9 cellular contexts compared by ENCODE assay signal in the genomic region with DNA sequence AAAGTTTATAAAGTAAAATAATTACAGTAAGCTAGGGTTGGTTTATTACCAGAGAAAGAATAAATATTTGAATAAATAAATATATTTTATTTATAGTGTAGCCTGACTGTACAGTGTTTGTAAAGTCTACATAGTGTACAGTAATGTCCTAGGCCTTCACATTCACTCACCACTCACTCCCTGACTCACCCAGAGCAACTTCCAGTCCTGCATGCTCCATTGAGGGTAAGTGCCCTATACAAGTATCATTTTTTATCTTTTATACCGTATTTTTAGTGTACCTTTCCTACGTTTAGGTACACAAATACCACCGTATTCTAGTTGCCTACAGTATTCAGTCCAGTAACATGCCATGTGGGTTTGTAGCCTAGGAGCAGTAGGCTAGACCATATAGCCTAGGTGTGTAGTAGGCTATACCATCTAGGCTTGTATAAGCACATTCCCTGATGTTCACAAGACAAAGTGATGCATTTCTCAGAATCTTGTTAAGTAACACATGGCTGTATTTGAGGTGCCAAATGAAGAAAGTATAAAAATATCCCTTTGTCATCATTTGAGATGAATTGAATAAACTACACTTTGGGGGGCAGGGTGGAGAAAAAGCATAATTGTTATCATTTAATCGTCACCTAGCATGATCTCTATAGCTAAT. TPM values are rescaled to one million over a fixed set of nuclear protein-coding genes. Genes with fewer than 3 reads are reported as not detected.
DNase-seq lines count a peak whose midpoint lies in the region; ATAC-seq and TF ChIP-seq lines count a peak whose summit lies in the region.
"Had no signal": no experiment of that assay in that cellular context is flagged by ENCODE, and none has a peak within 500 bp of the region (broad histone marks: within the 10 kb centered on the region; RNA-seq: fewer than 3 reads in every experiment).

No MANE protein-coding gene starts in this region.

- DNase-seq in activated naive CD4-positive, alpha-beta T cell treated with anti-CD3 and anti-CD28 coated beads, Interleukin-2, amount 10 ng/mL, durations not matched to agents 7 days and 5 days, result no peak
- no peak for DNase-seq in activated naive CD4-positive, alpha-beta T cell treated with Interleukin-2 at 50 U/mL for 16 hours
- no peak for DNase-seq in activated naive CD8-positive, alpha-beta T cell treated with anti-CD3 and anti-CD28 coated beads, Interleukin-2, amount 10 ng/mL, durations not matched to agents 7 days and 5 days
- DNase-seq in kidney glomerular epithelial cell (lab: John Stamatoyannopoulos, UW) (peak; percentile 13), transverse colon (no peak), NCI-H146 treated with DMSO at 0.1 percent for 48 hours (lab: John Stamatoyannopoulos, UW; ENCODE audit: unreplicated experiment) (no peak)
- DNase-seq in effector CD8-positive, alpha-beta T cell (lab: John Stamatoyannopoulos, UW), result no peak

- TF ChIP-seq CTCF in transverse colon (IDR thresholded peaks at IDR 0.05), result no peak

- H3K4me1 ChIP-seq in transverse colon, result peaks cover 7 to 14% (median 9%) of the 10 kb centered on the region in 4 donors
- H3K4me1 ChIP-seq: pancreas had no signal

- no peak for TF ChIP-seq EP300 in transverse colon (IDR thresholded peaks at IDR 0.05; ENCODE audit: low read depth)

- no peak overlapping the region for H3K27ac Mint-ChIP-seq in activated naive CD4-positive, alpha-beta T cell treated with anti-CD3 and anti-CD28 coated beads, Interleukin-2, amount 10 ng/mL, durations not matched to agents 7 days and 5 days
- no peak overlapping the region for H3K27ac Mint-ChIP-seq in activated naive CD8-positive, alpha-beta T cell treated with anti-CD3 and anti-CD28 coated beads, Interleukin-2, amount 10 ng/mL, durations not matched to agents 7 days and 5 days

- TF ChIP-seq POLR2A in transverse colon (IDR thresholded peaks at IDR 0.05), result no peak

- peaks cover 6% of the 10 kb centered on the region for H3K4me1 Mint-ChIP-seq in activated naive CD4-positive, alpha-beta T cell treated with anti-CD3 and anti-CD28 coated beads, Interleukin-2, amount 10 ng/mL, durations not matched to agents 7 days and 5 days
- H3K4me1 Mint-ChIP-seq in activated naive CD8-positive, alpha-beta T cell treated with anti-CD3 and anti-CD28 coated beads, Interleukin-2, amount 10 ng/mL, durations not matched to agents 7 days and 5 days, result peaks cover 2% of the 10 kb centered on the region

- POLR2A ChIA-PET in activated naive CD8-positive, alpha-beta T cell treated with anti-CD3 and anti-CD28 coated beads, Interleukin-2, amount 10 ng/mL, durations not matched to agents 7 days and 5 days (lab: Charles Lee), result no interaction called here

- H3K4me3 Mint-ChIP-seq in activated naive CD4-positive, alpha-beta T cell treated with anti-CD3 and anti-CD28 coated beads, Interleukin-2, amount 10 ng/mL, durations not matched to agents 7 days and 5 days, result peak overlapping the region; percentile 61
- H3K4me3 Mint-ChIP-seq in activated naive CD8-positive, alpha-beta T cell treated with anti-CD3 and anti-CD28 coated beads, Interleukin-2, amount 10 ng/mL, durations not matched to agents 7 days and 5 days, result peak overlapping the region; percentile 85

- in situ Hi-C loops in transverse colon (cut with MboI; ENCODE audit: low pct_ligation_motif_present in 1 of 4, low pct_unique_long_range_greater_than_20kb in 1 of 4, low sequenced_read_pairs in 3 of 4), result loop anchor here (10.0 to 25.0 kb wide), 3 partner anchors 80 to 323 kb away; no protein-coding TSS in a partner anchor

- no peak overlapping the region for H3K27ac ChIP-seq in transverse colon

- H3K36me3 ChIP-seq in transverse colon, result no peaks in the 10 kb centered on the region
- H3K36me3 ChIP-seq: pancreas had no signal

- CTCF ChIA-PET in activated naive CD4-positive, alpha-beta T cell treated with anti-CD3 and anti-CD28 coated beads, Interleukin-2, amount 10 ng/mL, durations not matched to agents 7 days and 5 days (lab: Charles Lee), result interaction anchor here (0.7 to 2.2 kb wide), 6 partner anchors 15 to 736 kb away, joined by 3 to 29 read pairs (median 6); partner anchors contain the start of genes HSD17B11 and KLHL8

- peak overlapping the region in 3 of 4 donors; percentile 29 to 49 (median 39) for H3K4me3 ChIP-seq in transverse colon

- no peaks in the 10 kb centered on the region for H3K9me3 Mint-ChIP-seq in activated naive CD4-positive, alpha-beta T cell treated with anti-CD3 and anti-CD28 coated beads, Interleukin-2, amount 10 ng/mL, durations not matched to agents 7 days and 5 days
- no peaks in the 10 kb centered on the region for H3K9me3 Mint-ChIP-seq in activated naive CD8-positive, alpha-beta T cell treated with anti-CD3 and anti-CD28 coated beads, Interleukin-2, amount 10 ng/mL, durations not matched to agents 7 days and 5 days

- no peaks in the 10 kb centered on the region for H3K9me3 ChIP-seq in transverse colon
- H3K9me3 ChIP-seq: pancreas had no signal

- intact Hi-C loops in transverse colon (cut with DNase I; ENCODE audit: low total_unique reads), result loop anchor here (5.0 kb wide), 1 partner anchor 83 kb away; no protein-coding TSS in a partner anchor

- H3K27me3 ChIP-seq in transverse colon, result no peaks in the 10 kb centered on the region
- H3K27me3 ChIP-seq: pancreas had no signal

- 21 to 35% methylated on average over 4 of the region's 4 CpGs for WGBS in transverse colon (ENCODE audit: low coverage in 1 of 2), 2 donors

- H3K27me3 Mint-ChIP-seq in activated naive CD4-positive, alpha-beta T cell treated with anti-CD3 and anti-CD28 coated beads, Interleukin-2, amount 10 ng/mL, durations not matched to agents 7 days and 5 days, result peaks cover 25% of the 10 kb centered on the region
- H3K27me3 Mint-ChIP-seq in activated naive CD8-positive, alpha-beta T cell treated with anti-CD3 and anti-CD28 coated beads, Interleukin-2, amount 10 ng/mL, durations not matched to agents 7 days and 5 days, result peaks cover 15% of the 10 kb centered on the region

- no peaks in the 10 kb centered on the region for H3K36me3 Mint-ChIP-seq in activated naive CD4-positive, alpha-beta T cell treated with anti-CD3 and anti-CD28 coated beads, Interleukin-2, amount 10 ng/mL, durations not matched to agents 7 days and 5 days
- no peaks in the 10 kb centered on the region for H3K36me3 Mint-ChIP-seq in activated naive CD8-positive, alpha-beta T cell treated with anti-CD3 and anti-CD28 coated beads, Interleukin-2, amount 10 ng/mL, durations not matched to agents 7 days and 5 days

- ATAC-seq in activated naive CD8-positive, alpha-beta T cell treated with anti-CD3 and anti-CD28 coated beads, Interleukin-2, amount 10 ng/mL, durations not matched to agents 7 days and 5 days (ENCODE audit: low read depth), result no peak
- ATAC-seq in GM18519 (IDR thresholded peaks at IDR 0.05; ENCODE audit: low FRiP score, unreplicated experiment), result no peak

RNA-seq across cellular contexts. Expression of gene KLHL8, which starts 14.7 kb away (rescaled TPM):
- 10 to 100 TPM; 12.6 to 13.7 TPM for total RNA-seq in activated naive CD8-positive, alpha-beta T cell treated with anti-CD3 and anti-CD28 coated beads, Interleukin-2, amount 10 ng/mL, durations not matched to agents 7 days and 5 days
- 10 to 100 TPM in 3 of 4 donors, 1 to 10 TPM in 1; 9.4 to 18.7 (median 13.6) TPM for total RNA-seq in transverse colon
